22 cellular contexts compared by ENCODE assay signal in genomic region chr7:2044311-2044882, GRCh38.
A peak's percentile ranks its signal among the peaks of the same experiment; 100 is the strongest.
DNase-seq lines count a peak whose midpoint lies in the region; ATAC-seq, FAIRE-seq and TF ChIP-seq lines count a peak whose summit lies in the region.
"Had no signal": no experiment of that assay in that cellular context is flagged by ENCODE, and none has a peak within 500 bp of the region (broad histone marks: within the 10 kb centered on the region; RNA-seq: fewer than 3 reads in every experiment).

No MANE protein-coding gene starts in this region.

- peaks cover 2% of the 10 kb centered on the region for H3K9me3 Mint-ChIP-seq in activated naive CD8-positive, alpha-beta T cell treated with anti-CD3 and anti-CD28 coated beads, Interleukin-2, amount 10 ng/mL, durations not matched to agents 7 days and 5 days
- no peaks in the 10 kb centered on the region for H3K9me3 Mint-ChIP-seq in activated naive CD8-positive, alpha-beta T cell treated with anti-CD3 and anti-CD28 coated beads for 36 hours
- H3K9me3 Mint-ChIP-seq in natural killer cell treated with Interleukin-12 subunit alpha and Interleukin-12 subunit beta and Interleukin-15 and Interleukin-18, amount 100 ng/mL, for 72 hours = no peaks in the 10 kb centered on the region
- H3K9me3 Mint-ChIP-seq: activated T-cell treated with anti-CD3 and anti-CD28 coated beads, Interleukin-2, amount 50 U/mL, for 24 hours; memory B cell had no signal

- no peak for TF ChIP-seq POLR2A in suprapubic skin (IDR thresholded peaks at IDR 0.05)

- H3K4me3 ChIP-seq in ectodermal cell (ENCODE audit: insufficient read depth, low read depth, low read length) = no peak overlapping the region
- H3K4me3 ChIP-seq in suprapubic skin = no peak overlapping the region
- H3K4me3 ChIP-seq: breast epithelium, PC-9, SJCRH30, upper lobe of left lung had no signal

- DNase-seq in activated naive CD8-positive, alpha-beta T cell treated with anti-CD3 and anti-CD28 coated beads, Interleukin-2, amount 10 ng/mL, durations not matched to agents 7 days and 5 days = peak; percentile 17
- DNase-seq in activated naive CD8-positive, alpha-beta T cell treated with anti-CD3 and anti-CD28 coated beads for 36 hours = no peak
- peak; percentile 37 for DNase-seq in natural killer cell treated with Interleukin-12 subunit alpha and Interleukin-12 subunit beta and Interleukin-15 and Interleukin-18, amount 100 ng/mL, for 72 hours (ENCODE audit: low spot score)
- peak; percentile 34 to 76 for DNase-seq in suprapubic skin (ENCODE audit: low spot score in 2 of 2)
- no peak for DNase-seq in RCC 7860 (ENCODE audit: low spot score)
- DNase-seq in caudate nucleus (lab: John Stamatoyannopoulos, UW) = no peak
- DNase-seq: activated CD8-positive, alpha-beta T cell treated with anti-CD3 and anti-CD28 coated beads, Interleukin-2, amount 10 ng/mL, durations not matched to agents 7 days and 5 days; activated naive CD4-positive, alpha-beta T cell treated with Interleukin-2 at 50 U/mL for 16 hours; activated T-cell treated with anti-CD3 and anti-CD28 coated beads, Interleukin-2, amount 50 U/mL, for 24 hours; amniotic stem cell; COR-L47; DMS79 treated with DMSO at 0.1 percent for 48 hours; kidney glomerular epithelial cell; NCI-H146; NCI-H510A; PC-9; SJCRH30; upper lobe of left lung had no signal

- 95 to 97% methylated on average over 21 of the region's 21 CpGs for WGBS in ectodermal cell, 2 experiments
- 96% methylated on average over 18 of the region's 21 CpGs for WGBS in suprapubic skin

- H3K4me1 ChIP-seq in ectodermal cell (ENCODE audit: control insufficient read depth, insufficient read depth, low read length) (peaks cover 8% of the 10 kb centered on the region), suprapubic skin (peaks cover 11% of the 10 kb centered on the region)
- H3K4me1 ChIP-seq: breast epithelium, SJCRH30, upper lobe of left lung had no signal

- no peak for FAIRE-seq in RCC 7860 (lab: Jason Lieb, UNC)

- peaks cover 24% of the 10 kb centered on the region for H3K4me1 Mint-ChIP-seq in activated naive CD8-positive, alpha-beta T cell treated with anti-CD3 and anti-CD28 coated beads, Interleukin-2, amount 10 ng/mL, durations not matched to agents 7 days and 5 days
- H3K4me1 Mint-ChIP-seq in activated naive CD8-positive, alpha-beta T cell treated with anti-CD3 and anti-CD28 coated beads for 36 hours = peaks cover 22% of the 10 kb centered on the region
- peaks cover 38 to 47% of the 10 kb centered on the region in 2 donors for H3K4me1 Mint-ChIP-seq in natural killer cell treated with Interleukin-12 subunit alpha and Interleukin-12 subunit beta and Interleukin-15 and Interleukin-18, amount 100 ng/mL, for 72 hours (ENCODE audit: low read depth in 2 of 2)

- no peak for TF ChIP-seq CTCF in suprapubic skin (IDR thresholded peaks at IDR 0.05)

- H3K27ac ChIP-seq in ectodermal cell (ENCODE audit: insufficient read depth, low read depth, low read length, poor library complexity, severe bottlenecking) (peak overlapping the region; percentile 6), suprapubic skin (no peak overlapping the region), caudate nucleus (ENCODE audit: low read depth, low read length) (no peak overlapping the region)
- H3K27ac ChIP-seq: breast epithelium, PC-9, SJCRH30, upper lobe of left lung had no signal

- no peak for TF ChIP-seq EP300 in suprapubic skin (IDR thresholded peaks at IDR 0.05)

- H3K27me3 Mint-ChIP-seq in activated naive CD8-positive, alpha-beta T cell treated with anti-CD3 and anti-CD28 coated beads, Interleukin-2, amount 10 ng/mL, durations not matched to agents 7 days and 5 days = no peaks in the 10 kb centered on the region
- H3K27me3 Mint-ChIP-seq in activated naive CD8-positive, alpha-beta T cell treated with anti-CD3 and anti-CD28 coated beads for 36 hours = no peaks in the 10 kb centered on the region
- H3K27me3 Mint-ChIP-seq in natural killer cell treated with Interleukin-12 subunit alpha and Interleukin-12 subunit beta and Interleukin-15 and Interleukin-18, amount 100 ng/mL, for 72 hours = peaks cover 26 to 38% of the 10 kb centered on the region in 2 donors
- H3K27me3 Mint-ChIP-seq: activated T-cell treated with anti-CD3 and anti-CD28 coated beads, Interleukin-2, amount 50 U/mL, for 24 hours; memory B cell had no signal

- H3K9me3 ChIP-seq in ectodermal cell (ENCODE audit: control insufficient read depth, low read length) (no peaks in the 10 kb centered on the region), suprapubic skin (no peaks in the 10 kb centered on the region)
- H3K9me3 ChIP-seq: breast epithelium, SJCRH30, upper lobe of left lung had no signal

- no peak overlapping the region for H3K27ac Mint-ChIP-seq in activated naive CD8-positive, alpha-beta T cell treated with anti-CD3 and anti-CD28 coated beads, Interleukin-2, amount 10 ng/mL, durations not matched to agents 7 days and 5 days
- H3K27ac Mint-ChIP-seq in activated naive CD8-positive, alpha-beta T cell treated with anti-CD3 and anti-CD28 coated beads for 36 hours = no peak overlapping the region
- H3K27ac Mint-ChIP-seq in natural killer cell treated with Interleukin-12 subunit alpha and Interleukin-12 subunit beta and Interleukin-15 and Interleukin-18, amount 100 ng/mL, for 72 hours = no peak overlapping the region
- H3K27ac Mint-ChIP-seq: activated CD8-positive, alpha-beta T cell treated with anti-CD3 and anti-CD28 coated beads, Interleukin-2, amount 10 ng/mL, durations not matched to agents 7 days and 5 days; activated T-cell treated with anti-CD3 and anti-CD28 coated beads, Interleukin-2, amount 50 U/mL, for 24 hours had no signal

- H3K27me3 ChIP-seq in ectodermal cell (ENCODE audit: control insufficient read depth, insufficient read depth, low read length, poor library complexity, severe bottlenecking) (no peaks in the 10 kb centered on the region), suprapubic skin (no peaks in the 10 kb centered on the region)
- H3K27me3 ChIP-seq: breast epithelium, SJCRH30, upper lobe of left lung had no signal

- H3K4me3 Mint-ChIP-seq in activated naive CD8-positive, alpha-beta T cell treated with anti-CD3 and anti-CD28 coated beads, Interleukin-2, amount 10 ng/mL, durations not matched to agents 7 days and 5 days = no peak overlapping the region
- no peak overlapping the region for H3K4me3 Mint-ChIP-seq in activated naive CD8-positive, alpha-beta T cell treated with anti-CD3 and anti-CD28 coated beads for 36 hours
- H3K4me3 Mint-ChIP-seq in natural killer cell treated with Interleukin-12 subunit alpha and Interleukin-12 subunit beta and Interleukin-15 and Interleukin-18, amount 100 ng/mL, for 72 hours = no peak overlapping the region
- H3K4me3 Mint-ChIP-seq: activated CD8-positive, alpha-beta T cell treated with anti-CD3 and anti-CD28 coated beads, Interleukin-2, amount 10 ng/mL, durations not matched to agents 7 days and 5 days; activated T-cell treated with anti-CD3 and anti-CD28 coated beads, Interleukin-2, amount 50 U/mL, for 24 hours; memory B cell had no signal

- peaks cover 6% of the 10 kb centered on the region for H3K36me3 Mint-ChIP-seq in activated naive CD8-positive, alpha-beta T cell treated with anti-CD3 and anti-CD28 coated beads, Interleukin-2, amount 10 ng/mL, durations not matched to agents 7 days and 5 days
- H3K36me3 Mint-ChIP-seq in activated naive CD8-positive, alpha-beta T cell treated with anti-CD3 and anti-CD28 coated beads for 36 hours = peaks cover 12% of the 10 kb centered on the region
- no peaks in the 10 kb centered on the region for H3K36me3 Mint-ChIP-seq in natural killer cell treated with Interleukin-12 subunit alpha and Interleukin-12 subunit beta and Interleukin-15 and Interleukin-18, amount 100 ng/mL, for 72 hours

- peaks cover 6% of the 10 kb centered on the region for H3K36me3 ChIP-seq in ectodermal cell (ENCODE audit: control insufficient read depth, insufficient read depth, low read length)
- peaks cover 13% of the 10 kb centered on the region for H3K36me3 ChIP-seq in suprapubic skin
- H3K36me3 ChIP-seq: breast epithelium, SJCRH30 had no signal

- POLR2A ChIA-PET in activated naive CD8-positive, alpha-beta T cell treated with anti-CD3 and anti-CD28 coated beads, Interleukin-2, amount 10 ng/mL, durations not matched to agents 7 days and 5 days (lab: Charles Lee) = no interaction called here

- no peak for ATAC-seq in activated naive CD8-positive, alpha-beta T cell treated with anti-CD3 and anti-CD28 coated beads, Interleukin-2, amount 10 ng/mL, durations not matched to agents 7 days and 5 days (ENCODE audit: low read depth)
- ATAC-seq in natural killer cell treated with Interleukin-12 subunit alpha and Interleukin-12 subunit beta and Interleukin-15 and Interleukin-18, amount 100 ng/mL, for 72 hours = no peak
- no peak for ATAC-seq in HG03521 (IDR thresholded peaks at IDR 0.05; ENCODE audit: unreplicated experiment)
- ATAC-seq: activated CD8-positive, alpha-beta T cell treated with anti-CD3 and anti-CD28 coated beads, Interleukin-2, amount 10 ng/mL, durations not matched to agents 7 days and 5 days had no signal

Comparison
In these comparisons a context has a peak if more than half of its experiments do, and no peak if none do; other contexts are left out.
1. DNase-seq: peak in activated naive CD8-positive, alpha-beta T cell treated with anti-CD3 and anti-CD28 coated beads, Interleukin-2, amount 10 ng/mL, durations not matched to agents 7 days and 5 days (single experiment), natural killer cell treated with Interleukin-12 subunit alpha and Interleukin-12 subunit beta and Interleukin-15 and Interleukin-18, amount 100 ng/mL, for 72 hours (single experiment) and suprapubic skin (2 of 2); none in activated naive CD8-positive, alpha-beta T cell treated with anti-CD3 and anti-CD28 coated beads for 36 hours (single experiment), RCC 7860 (single experiment) and caudate nucleus (0 of 61).